26 cellular contexts compared by ENCODE assay signal in the genomic region with DNA sequence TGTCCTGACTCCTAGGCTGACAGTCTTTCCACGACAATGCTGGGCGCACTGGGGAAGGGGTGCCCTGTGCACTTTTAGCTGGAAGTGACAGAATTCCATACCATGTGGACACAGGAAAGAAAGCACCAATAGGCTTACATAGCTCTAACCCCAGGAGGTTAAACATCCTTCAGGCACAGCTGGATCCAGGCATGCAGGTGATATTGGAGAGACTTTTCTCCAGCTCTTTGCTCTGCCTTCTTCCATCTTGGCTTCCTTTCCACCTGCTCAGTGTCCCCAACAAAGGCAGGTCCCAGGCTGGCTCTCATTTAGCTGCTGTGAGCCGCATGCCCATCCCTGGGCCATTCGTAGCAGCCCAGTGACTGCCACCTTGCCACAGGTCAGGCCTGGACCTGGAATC.
DNase-seq lines count a peak whose midpoint lies in the region; ATAC-seq, FAIRE-seq and TF ChIP-seq lines count a peak whose summit lies in the region.
"Had no signal": no experiment of that assay in that cellular context is flagged by ENCODE, and none has a peak within 500 bp of the region (broad histone marks: within the 10 kb centered on the region; RNA-seq: fewer than 3 reads in every experiment).

No MANE protein-coding gene starts in this region.

- H2BK15ac ChIP-seq in neuronal stem cell (ENCODE audit: low read length): no peak overlapping the region

- H2BK12ac ChIP-seq in neuronal stem cell (ENCODE audit: low read length): peak overlapping the region; percentile 50

- peak overlapping the region; percentile 7 for H3K27ac Mint-ChIP-seq in activated T-cell treated with anti-CD3 and anti-CD28 coated beads, Interleukin-2, amount 50 U/mL, for 24 hours
- H3K27ac Mint-ChIP-seq: B cell had no signal

- no peak overlapping the region for H4K91ac ChIP-seq in neuronal stem cell (ENCODE audit: low read depth, low read length, poor library complexity)

- H4K8ac ChIP-seq in neuronal stem cell (ENCODE audit: low read depth, low read length): no peak overlapping the region

- H3K4me3 ChIP-seq in BLaER1 (no peak overlapping the region), neuronal stem cell (ENCODE audit: low read length in 2 of 2) (peak overlapping the region in 1 of 2 donors; percentile 38)
- H3K4me3 ChIP-seq: A549, GM12878 had no signal

- no peaks in the 10 kb centered on the region for H3K4me1 Mint-ChIP-seq in activated T-cell treated with anti-CD3 and anti-CD28 coated beads, Interleukin-2, amount 50 U/mL, for 24 hours (ENCODE audit: low read depth)
- H3K4me1 Mint-ChIP-seq: B cell; CD8-positive, alpha-beta memory T cell had no signal

- H3K4me3 Mint-ChIP-seq in activated T-cell treated with anti-CD3 and anti-CD28 coated beads, Interleukin-2, amount 50 U/mL, for 24 hours: no peak overlapping the region
- H3K4me3 Mint-ChIP-seq: B cell; CD4-positive, alpha-beta memory T cell; CD8-positive, alpha-beta memory T cell had no signal

- H2AK5ac ChIP-seq in neuronal stem cell (ENCODE audit: low read depth, low read length): no peak overlapping the region

- no peak overlapping the region for H2BK120ac ChIP-seq in neuronal stem cell (ENCODE audit: low read depth, low read length)

- H3K36me3 ChIP-seq in BLaER1 (peaks cover 97% of the 10 kb centered on the region), neuronal stem cell (replicated peaks in 1 of 2; ENCODE audit: control insufficient read depth in 2 of 2, insufficient read depth in 2 of 2, low read length in 2 of 2) (peaks cover 88 to 98% of the 10 kb centered on the region in 2 donors)

- H3K4me1 ChIP-seq in BLaER1 (peaks cover 79% of the 10 kb centered on the region), neuronal stem cell (ENCODE audit: control insufficient read depth in 2 of 2, insufficient read depth in 1 of 2, low read depth in 1 of 2, low read length in 2 of 2) (no peaks in the 10 kb centered on the region)
- H3K4me1 ChIP-seq: A549 had no signal

- H3K4ac ChIP-seq in neuronal stem cell (ENCODE audit: low read length): no peak overlapping the region

- no peak for ATAC-seq in HG02938 (IDR thresholded peaks at IDR 0.05; ENCODE audit: unreplicated experiment)
- ATAC-seq: A549, GM12878 had no signal

- H3K9ac ChIP-seq in BLaER1 (0 out of 2 replicates have a peak overlapping the region, but pooled peaks have one; percentile 44), neuronal stem cell (ENCODE audit: low read depth, low read length, poor library complexity) (no peak overlapping the region)

- no peaks in the 10 kb centered on the region for H3K27me3 ChIP-seq in BLaER1
- no peaks in the 10 kb centered on the region for H3K27me3 ChIP-seq in neuronal stem cell (ENCODE audit: control insufficient read depth in 3 of 3, insufficient read depth in 3 of 3, low read depth in 1 of 3, low read length in 3 of 3)

- no CpG with 5 or more reads among the region's 4 CpGs for WGBS in neuronal stem cell (ENCODE audit: extremely low coverage in 2 of 2, insufficient read length in 2 of 2, insufficient replicate concordance in 1 of 2), 2 donors

- peaks cover 7% of the 10 kb centered on the region for H3K79me1 ChIP-seq in neuronal stem cell (ENCODE audit: low read depth, low read length)

- no peak overlapping the region for H2AFZ ChIP-seq in neuronal stem cell (ENCODE audit: low read length)

- POLR2A ChIA-PET in RWPE1 (lab: Yijun Ruan, JAX; ENCODE audit: low non-redundant PET): interaction anchor here (0.6 kb wide), 1 partner anchor 65 kb away, joined by 3 read pairs; no protein-coding TSS in a partner anchor

- H3K23ac ChIP-seq in neuronal stem cell (ENCODE audit: low read depth, low read length, poor library complexity): peak overlapping the region; percentile 67

- no peak overlapping the region for H3K14ac ChIP-seq in neuronal stem cell (ENCODE audit: low read length)

- FAIRE-seq in GM19239 (lab: Jason Lieb, UNC): no peak
- FAIRE-seq: A549, GM12878, GM12892, GM18507 had no signal

- peak overlapping the region; percentile 59 for H2BK5ac ChIP-seq in neuronal stem cell (ENCODE audit: low read length)

- CTCF ChIA-PET in RWPE1 (lab: Yijun Ruan, JAX): no interaction called here

- H4K20me1 ChIP-seq in BLaER1: peaks cover 94% of the 10 kb centered on the region

- H3K9me3 ChIP-seq in BLaER1: no peaks in the 10 kb centered on the region
- peaks cover 0 to 2% of the 10 kb centered on the region in 2 donors for H3K9me3 ChIP-seq in neuronal stem cell (replicated peaks in 1 of 2; ENCODE audit: control insufficient read depth in 2 of 2, insufficient read depth in 1 of 2, low read depth in 1 of 2, low read length in 2 of 2)
- H3K9me3 ChIP-seq: A549 had no signal

- no peaks in the 10 kb centered on the region for H3K27me3 Mint-ChIP-seq in activated T-cell treated with anti-CD3 and anti-CD28 coated beads, Interleukin-2, amount 50 U/mL, for 24 hours
- H3K27me3 Mint-ChIP-seq: B cell; CD4-positive, alpha-beta memory T cell had no signal

- no peaks in the 10 kb centered on the region for H3K9me3 Mint-ChIP-seq in activated T-cell treated with anti-CD3 and anti-CD28 coated beads, Interleukin-2, amount 50 U/mL, for 24 hours
- H3K9me3 Mint-ChIP-seq: CD4-positive, alpha-beta memory T cell; CD8-positive, alpha-beta memory T cell had no signal

- H3K4me2 ChIP-seq in BLaER1 (peak overlapping the region; percentile 88), neuronal stem cell (ENCODE audit: insufficient read depth, low read length, poor library complexity, severe bottlenecking) (no peak overlapping the region)
- H3K4me2 ChIP-seq: A549 had no signal

- no peak for DNase-seq in activated T-cell treated with anti-CD3 and anti-CD28 coated beads, Interleukin-2, amount 50 U/mL, for 24 hours
- DNase-seq in activated T-cell treated with anti-CD3 and anti-CD28 coated beads for 4 hours (no peak), RWPE1 (ENCODE audit: low spot score) (no peak), neuronal stem cell (ENCODE audit: low spot score) (no peak), SKM-1 treated with dmso at 0.1 percent for 144 hours (lab: John Stamatoyannopoulos, UW; ENCODE audit: unreplicated experiment) (no peak), GM19239 (ENCODE audit: insufficient read length, low spot score) (no peak)
- DNase-seq: AML-193; CD4-positive, alpha-beta memory T cell; CD8-positive, alpha-beta memory T cell; COR-L47; DMS 273 treated with DMSO at 0.1 percent for 48 hours; DMS153; DMS53; DMS79; DND-41; EL; GDM1 had no signal

- peaks cover 93% of the 10 kb centered on the region for H3K36me3 Mint-ChIP-seq in activated T-cell treated with anti-CD3 and anti-CD28 coated beads, Interleukin-2, amount 50 U/mL, for 24 hours (ENCODE audit: low read depth)

- H3K27ac ChIP-seq in BLaER1 (peak overlapping the region; percentile 72), RWPE1 (peak overlapping the region; percentile 45), neuronal stem cell (replicated peaks; ENCODE audit: low read length) (no peak overlapping the region)
- H3K27ac ChIP-seq: 22Rv1, A549, C4-2B had no signal

- TF ChIP-seq CTCF in RWPE1 (conservative IDR thresholded peaks at IDR 0.05; ENCODE audit: low read depth): no peak

- H3K18ac ChIP-seq in neuronal stem cell (ENCODE audit: low read length): no peak overlapping the region
